ENCODE assay signal across 1 cellular context in genomic region chr6:142374965-142375733, GRCh38.
TF ChIP-seq lines count a peak whose summit lies in the region.

No MANE protein-coding gene starts in this region.

TF ChIP-seq in HepG2, 621 proteins besides CTCF, POLR2A, EP300 and RAD21 (continued from another document and continues in another):
- TF ChIP-seq ZNF251 (CRISPR knock-in tag; IDR thresholded peaks at IDR 0.05) (no peak), SSRP1 (CRISPR knock-in tag; IDR thresholded peaks at IDR 0.05) (no peak; the same call in 1 of the 2 replicates), E2F1 (CRISPR knock-in tag; IDR thresholded peaks at IDR 0.05) (no peak; the same call in 1 of the 2 replicates), TOPORS (CRISPR knock-in tag; IDR thresholded peaks at IDR 0.05) (no peak), ZBTB2 (CRISPR knock-in tag; IDR thresholded peaks at IDR 0.05; ENCODE audit: low read depth) (peak; percentile 33; the same call in 1 of the 2 replicates), SP140L (CRISPR knock-in tag; IDR thresholded peaks at IDR 0.05; ENCODE audit: borderline replicate concordance) (no peak), ZNF235 (CRISPR knock-in tag; IDR thresholded peaks at IDR 0.05; ENCODE audit: borderline replicate concordance) (no peak), ZSCAN21 (CRISPR knock-in tag; IDR thresholded peaks at IDR 0.05; ENCODE audit: borderline replicate concordance) (no peak), ZNF850 (CRISPR knock-in tag; conservative IDR thresholded peaks at IDR 0.05) (no peak), AKNA (CRISPR knock-in tag; IDR thresholded peaks at IDR 0.05; ENCODE audit: borderline replicate concordance) (no peak), MAFF (IDR thresholded peaks at IDR 0.05; ENCODE audit: low read depth, low read length) (peak; percentile 82), SKIL (CRISPR knock-in tag; IDR thresholded peaks at IDR 0.05; ENCODE audit: borderline replicate concordance) (peak; percentile 66), ZNF224 (CRISPR knock-in tag; IDR thresholded peaks at IDR 0.05) (no peak), PRDM10 (CRISPR knock-in tag; IDR thresholded peaks at IDR 0.05; ENCODE audit: low read depth) (peak; percentile 79), ZNF891 (CRISPR knock-in tag; IDR thresholded peaks at IDR 0.05) (no peak), TP53 (CRISPR knock-in tag; conservative IDR thresholded peaks at IDR 0.05) (peak; percentile 61; the same call in 1 of the 2 replicates), ZNF30 (CRISPR knock-in tag; IDR thresholded peaks at IDR 0.05) (no peak), GATA4 (IDR thresholded peaks at IDR 0.05; ENCODE audit: borderline replicate concordance, low read depth) (peak; percentile 99), RXRA (CRISPR knock-in tag; IDR thresholded peaks at IDR 0.05) (peak; percentile 32; the same call in 1 of the 2 replicates), AHDC1 (CRISPR knock-in tag; IDR thresholded peaks at IDR 0.05; ENCODE audit: borderline replicate concordance) (peak; percentile 98; the same call in 1 of the 2 replicates), NFE2L1 (CRISPR knock-in tag; IDR thresholded peaks at IDR 0.05; ENCODE audit: borderline replicate concordance) (no peak), POLR2AphosphoS5 (IDR thresholded peaks at IDR 0.05; ENCODE audit: low read depth, low read length) (peak; percentile 77), REL (CRISPR knock-in tag; conservative IDR thresholded peaks at IDR 0.05) (no peak), ZBED4 (CRISPR knock-in tag; IDR thresholded peaks at IDR 0.05; ENCODE audit: borderline replicate concordance) (peak; percentile 72), ZNF577 (CRISPR knock-in tag; IDR thresholded peaks at IDR 0.05; ENCODE audit: borderline replicate concordance, low read depth) (no peak), TFDP1 (CRISPR knock-in tag; IDR thresholded peaks at IDR 0.05; ENCODE audit: borderline replicate concordance) (no peak), RBFOX2 (IDR thresholded peaks at IDR 0.05; ENCODE audit: low read depth, low read length) (peak; percentile 56), PCBP1 (IDR thresholded peaks at IDR 0.05; ENCODE audit: borderline replicate concordance, low read depth, low read length) (no peak)
